In the genomic region with DNA sequence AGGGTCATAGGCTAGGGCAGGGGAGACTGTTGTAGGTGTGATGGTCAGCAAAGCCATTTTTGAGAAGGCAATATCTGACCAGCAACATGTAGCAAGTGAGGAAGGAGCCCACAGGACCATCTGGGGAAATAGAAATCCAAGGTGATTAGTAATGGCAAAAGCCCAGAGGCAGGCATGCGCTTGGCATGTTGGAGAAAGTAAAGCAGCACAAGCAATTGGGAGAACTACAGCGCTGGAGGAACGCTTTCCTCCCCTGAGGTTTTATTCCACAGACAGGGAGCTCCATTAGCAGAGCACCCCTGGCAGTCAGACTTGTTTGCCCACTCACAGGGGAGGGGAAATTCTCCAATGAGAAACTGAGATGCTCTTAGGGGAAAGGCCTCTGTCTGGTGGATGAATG, we compare ENCODE assay signal across 39 cellular contexts. TPM values are rescaled to one million over a fixed set of nuclear protein-coding genes. Genes with fewer than 3 reads are reported as not detected.
"Had no signal": no experiment of that assay in that cellular context is flagged by ENCODE, and none has a peak within 500 bp of the region (broad histone marks: within the 10 kb centered on the region; RNA-seq: fewer than 3 reads in every experiment).

No MANE protein-coding gene starts in this region.

- H3K4me1 ChIP-seq: adrenal gland, body of pancreas, breast epithelium had no signal

- H3K36me3 Mint-ChIP-seq: activated CD4-positive, alpha-beta memory T cell treated with anti-CD3 and anti-CD28 coated beads for 36 hours; activated naive CD8-positive, alpha-beta T cell treated with anti-CD3 and anti-CD28 coated beads for 36 hours had no signal

- H3K27me3 ChIP-seq: adrenal gland, body of pancreas, brain microvascular endothelial cell, breast epithelium had no signal

- H3K27me3 Mint-ChIP-seq: activated B cell treated with CpG ODN at 0.5 μM for 24 hours; activated CD4-positive, alpha-beta T cell treated with anti-CD3 and anti-CD28 coated beads, Interleukin-2, amount 10 ng/mL, durations not matched to agents 24 days and 14 days; activated naive CD8-positive, alpha-beta T cell treated with anti-CD3 and anti-CD28 coated beads for 36 hours had no signal

- H3K9me3 ChIP-seq: adrenal gland, body of pancreas had no signal

- ATAC-seq: activated CD8-positive, alpha-beta T cell treated with anti-CD3 and anti-CD28 coated beads for 36 hours; activated naive CD4-positive, alpha-beta T cell treated with anti-CD3 and anti-CD28 coated beads, Interleukin-2, amount 50 U/mL, for 72 hours; activated T-cell treated with anti-CD3 and anti-CD28 coated beads, Interleukin-2, amount 50 U/mL, for 4 hours; activated T-cell treated with anti-CD3 and anti-CD28 coated beads, Interleukin-2, amount 50 U/mL, for 72 hours; activated T-helper 17 cell treated with anti-CD3 and anti-CD28 coated beads, Interleukin-2, amount 50 U/mL, for 72 hours; body of pancreas had no signal

- H3K4me3 ChIP-seq: adrenal gland, body of pancreas, breast epithelium had no signal

- H3K4me3 Mint-ChIP-seq: activated B cell treated with CpG ODN at 0.5 μM for 24 hours; activated CD4-positive, alpha-beta memory T cell treated with anti-CD3 and anti-CD28 coated beads for 36 hours; activated CD4-positive, alpha-beta T cell treated with anti-CD3 and anti-CD28 coated beads, Interleukin-2, amount 10 ng/mL, durations not matched to agents 24 days and 14 days; activated CD8-positive, alpha-beta T cell treated with anti-CD3 and anti-CD28 coated beads for 36 hours; activated naive CD4-positive, alpha-beta T cell treated with anti-CD3 and anti-CD28 coated beads for 36 hours; activated naive CD8-positive, alpha-beta T cell treated with anti-CD3 and anti-CD28 coated beads for 36 hours; activated T-cell treated with anti-CD3 and anti-CD28 coated beads, Interleukin-2, amount 50 U/mL, for 4 hours; activated T-cell treated with anti-CD3 and anti-CD28 coated beads, Interleukin-2, amount 50 U/mL, for 72 hours; activated T-helper 1 cell treated with anti-CD3 and anti-CD28 coated beads, Interleukin-12 subunit alpha, Interleukin-12 subunit beta, Interleukin-2, Interleukin-4 antibody, amounts not matched to agents 30 ng/mL and 10 ng/mL and 1 ng/mL, durations not matched to agents 14 hours and 24 hours and 36 hours; activated T-helper 17 cell treated with anti-CD3 and anti-CD28 coated beads, Interleukin-2, amount 50 U/mL, for 72 hours; T-helper 1 cell treated with Interleukin-12 subunit alpha and Interleukin-12 subunit beta and Interleukin-4 antibody, amounts not matched to agents 30 μg/mL and 1 μg/mL, for 36 hours; T-helper 2 cell treated with Interferon-gamma antibody and Interleukin-4, amounts not matched to agents 5 μg/mL and 100 μg/mL, for 36 hours had no signal

- H3K36me3 ChIP-seq: adrenal gland, brain microvascular endothelial cell, breast epithelium had no signal

- H3K27ac ChIP-seq: adrenal gland, body of pancreas, brain microvascular endothelial cell, breast epithelium, VCaP had no signal

- DNase-seq: activated B cell treated with CpG ODN at 0.5 μM for 24 hours; activated CD4-positive, alpha-beta memory T cell treated with anti-CD3 and anti-CD28 coated beads for 36 hours; activated CD4-positive, alpha-beta T cell treated with anti-CD3 and anti-CD28 coated beads for 4 hours; activated CD4-positive, alpha-beta T cell treated with anti-CD3 and anti-CD28 coated beads, Interleukin-2, amount 10 ng/mL, durations not matched to agents 24 days and 14 days; activated CD4-positive, alpha-beta T cell treated with anti-CD3 and anti-CD28 coated beads, Interleukin-2, amount 50 U/mL, for 1 hour; activated CD4-positive, alpha-beta T cell treated with anti-CD3 and anti-CD28 coated beads, Interleukin-2, amount 50 U/mL, for 4 hours; activated CD4-positive, CD25-positive, alpha-beta regulatory T cell treated with anti-CD3 and anti-CD28 coated beads, Interleukin-2, amount 50 U/mL, for 72 hours; activated CD8-positive, alpha-beta memory T cell treated with anti-CD3 and anti-CD28 coated beads, Interleukin-2, amount 50 U/mL, for 4 hours; activated CD8-positive, alpha-beta T cell treated with anti-CD3 and anti-CD28 coated beads for 36 hours; activated effector memory CD4-positive, alpha-beta T cell treated with anti-CD3 and anti-CD28 coated beads, Interleukin-2, amount 50 U/mL, for 16 hours; activated gamma-delta T cell treated with Interleukin-2 at 50 U/mL for 16 hours; activated naive CD4-positive, alpha-beta T cell; activated naive CD4-positive, alpha-beta T cell treated with anti-CD3 and anti-CD28 coated beads for 36 hours; activated naive CD4-positive, alpha-beta T cell treated with anti-CD3 and anti-CD28 coated beads, Interleukin-2, amount 50 U/mL, for 16 hours; activated naive CD8-positive, alpha-beta T cell treated with anti-CD3 and anti-CD28 coated beads for 36 hours; activated T-cell treated with anti-CD3 and anti-CD28 coated beads for 4 hours; activated T-cell treated with anti-CD3 and anti-CD28 coated beads, Interleukin-2, amount 50 U/mL, for 1 hour; activated T-cell treated with anti-CD3 and anti-CD28 coated beads, Interleukin-2, amount 50 U/mL, for 4 hours; activated T-cell treated with anti-CD3 and anti-CD28 coated beads, Interleukin-2, amount 50 U/mL, for 72 hours; adrenal gland; amniotic stem cell; aorta; body of pancreas; brain microvascular endothelial cell; central memory CD4-positive, alpha-beta T cell; T-helper 1 cell; T-helper 2 cell; T-helper 9 cell had no signal

- FAIRE-seq: astrocyte, TTC549 had no signal

- H3K9me3 Mint-ChIP-seq: activated B cell treated with CpG ODN at 0.5 μM for 24 hours; activated CD4-positive, alpha-beta memory T cell treated with anti-CD3 and anti-CD28 coated beads for 36 hours; activated CD4-positive, alpha-beta T cell treated with anti-CD3 and anti-CD28 coated beads, Interleukin-2, amount 10 ng/mL, durations not matched to agents 24 days and 14 days; activated T-helper 1 cell treated with anti-CD3 and anti-CD28 coated beads, Interleukin-12 subunit alpha, Interleukin-12 subunit beta, Interleukin-2, Interleukin-4 antibody, amounts not matched to agents 30 ng/mL and 10 ng/mL and 1 ng/mL, durations not matched to agents 14 hours and 24 hours and 36 hours; activated T-helper 17 cell treated with anti-CD3 and anti-CD28 coated beads, Interleukin-2, amount 50 U/mL, for 72 hours; T-helper 1 cell treated with Interleukin-12 subunit alpha and Interleukin-12 subunit beta and Interleukin-4 antibody, amounts not matched to agents 30 μg/mL and 1 μg/mL, for 36 hours; T-helper 2 cell treated with Interferon-gamma antibody and Interleukin-4, amounts not matched to agents 5 μg/mL and 100 μg/mL, for 36 hours had no signal

- H3K27ac Mint-ChIP-seq: activated B cell treated with CpG ODN at 0.5 μM for 24 hours; activated CD4-positive, alpha-beta memory T cell treated with anti-CD3 and anti-CD28 coated beads for 36 hours; activated CD4-positive, alpha-beta T cell treated with anti-CD3 and anti-CD28 coated beads, Interleukin-2, amount 10 ng/mL, durations not matched to agents 24 days and 14 days; activated CD8-positive, alpha-beta T cell treated with anti-CD3 and anti-CD28 coated beads for 36 hours; activated naive CD4-positive, alpha-beta T cell treated with anti-CD3 and anti-CD28 coated beads for 36 hours; activated naive CD4-positive, alpha-beta T cell treated with anti-CD3 and anti-CD28 coated beads, Interleukin-2, amount 50 U/mL, for 72 hours; activated naive CD8-positive, alpha-beta T cell treated with anti-CD3 and anti-CD28 coated beads for 36 hours; activated T-cell treated with anti-CD3 and anti-CD28 coated beads, Interleukin-2, amount 50 U/mL, for 72 hours; activated T-helper 1 cell treated with anti-CD3 and anti-CD28 coated beads, Interleukin-12 subunit alpha, Interleukin-12 subunit beta, Interleukin-2, Interleukin-4 antibody, amounts not matched to agents 30 ng/mL and 10 ng/mL and 1 ng/mL, durations not matched to agents 14 hours and 24 hours and 36 hours; activated T-helper 17 cell treated with anti-CD3 and anti-CD28 coated beads, Interleukin-2, amount 50 U/mL, for 72 hours; T-helper 1 cell treated with Interleukin-12 subunit alpha and Interleukin-12 subunit beta and Interleukin-4 antibody, amounts not matched to agents 30 μg/mL and 1 μg/mL, for 36 hours; T-helper 2 cell treated with Interferon-gamma antibody and Interleukin-4, amounts not matched to agents 5 μg/mL and 100 μg/mL, for 36 hours had no signal

- H3K4me1 Mint-ChIP-seq: activated B cell treated with CpG ODN at 0.5 μM for 24 hours; activated CD4-positive, alpha-beta T cell treated with anti-CD3 and anti-CD28 coated beads, Interleukin-2, amount 10 ng/mL, durations not matched to agents 24 days and 14 days; activated naive CD8-positive, alpha-beta T cell treated with anti-CD3 and anti-CD28 coated beads for 36 hours; activated T-helper 17 cell treated with anti-CD3 and anti-CD28 coated beads, Interleukin-2, amount 50 U/mL, for 72 hours had no signal

RNA-seq across cellular contexts. Expression of gene FOXB2, which starts 54.8 kb away (rescaled TPM):
- total RNA-seq: activated B cell treated with CpG ODN at 0.5 μM for 24 hours; activated CD4-positive, alpha-beta memory T cell treated with anti-CD3 and anti-CD28 coated beads for 36 hours; activated CD4-positive, alpha-beta T cell treated with anti-CD3 and anti-CD28 coated beads, Interleukin-2, amount 10 ng/mL, durations not matched to agents 24 days and 14 days; activated CD8-positive, alpha-beta memory T cell treated with anti-CD3 and anti-CD28 coated beads for 36 hours; activated CD8-positive, alpha-beta T cell treated with anti-CD3 and anti-CD28 coated beads for 36 hours; activated naive CD4-positive, alpha-beta T cell treated with anti-CD3 and anti-CD28 coated beads for 36 hours; activated naive CD4-positive, alpha-beta T cell treated with anti-CD3 and anti-CD28 coated beads, Interleukin-2, amount 50 U/mL, for 72 hours; activated naive CD8-positive, alpha-beta T cell treated with anti-CD3 and anti-CD28 coated beads for 36 hours; activated T-cell treated with anti-CD3 and anti-CD28 coated beads, Interleukin-2, amount 50 U/mL, for 4 hours; activated T-cell treated with anti-CD3 and anti-CD28 coated beads, Interleukin-2, amount 50 U/mL, for 72 hours; activated T-helper 1 cell treated with anti-CD3 and anti-CD28 coated beads, Interleukin-12 subunit alpha, Interleukin-12 subunit beta, Interleukin-2, Interleukin-4 antibody, amounts not matched to agents 30 ng/mL and 10 ng/mL and 1 ng/mL, durations not matched to agents 14 hours and 24 hours and 36 hours; activated T-helper 17 cell treated with anti-CD3 and anti-CD28 coated beads, Interleukin-2, amount 50 U/mL, for 72 hours; adrenal gland; aorta; astrocyte; body of pancreas; breast epithelium; cerebellum had no signal
- polyA plus RNA-seq: adrenal gland, aorta had no signal

RNA-seq across cellular contexts. Expression of gene PRUNE2, which starts 58.7 kb away (rescaled TPM):
- total RNA-seq: activated B cell treated with CpG ODN at 0.5 μM for 24 hours had no signal
